In genomic region chr7:124737760-124738159, GRCh38 we compare ENCODE assay signal across 31 cellular contexts. TPM values are rescaled to one million over a fixed set of nuclear protein-coding genes. Genes with fewer than 3 reads are reported as not detected.
"Had no signal": no experiment of that assay in that cellular context is flagged by ENCODE, and none has a peak within 500 bp of the region (broad histone marks: within the 10 kb centered on the region; RNA-seq: fewer than 3 reads in every experiment).

No MANE protein-coding gene starts in this region.

- DNase-seq: activated CD4-positive, alpha-beta memory T cell treated with anti-CD3 and anti-CD28 coated beads, Interleukin-2, amount 10 ng/mL, durations not matched to agents 7 days and 5 days; activated CD4-positive, alpha-beta T cell treated with anti-CD3 and anti-CD28 coated beads for 36 hours; activated CD4-positive, alpha-beta T cell treated with anti-CD3 and anti-CD28 coated beads, Interleukin-2, amount 50 U/mL, for 1 hour; activated gamma-delta T cell; activated naive CD4-positive, alpha-beta T cell treated with anti-CD3 and anti-CD28 coated beads for 36 hours; activated T-cell treated with anti-CD3 and anti-CD28 coated beads for 4 hours; activated T-cell treated with anti-CD3 and anti-CD28 coated beads, Interleukin-2, amount 50 U/mL, for 48 hours; amygdala; brain microvascular endothelial cell; KG1; NCI-H1092; NCI-H1417; NCI-H1930; NCI-H2107; NCI-H2171 treated with DMSO at 0.1 percent for 48 hours; NCI-H226; NCI-H526; NCI-H82; Peyer's patch; Right ventricle myocardium superior; SJCRH30; SK-N-SH; T-helper 1 cell had no signal

- H3K27ac Mint-ChIP-seq: activated CD4-positive, alpha-beta memory T cell treated with anti-CD3 and anti-CD28 coated beads, Interleukin-2, amount 10 ng/mL, durations not matched to agents 7 days and 5 days; activated CD4-positive, alpha-beta T cell treated with anti-CD3 and anti-CD28 coated beads for 36 hours; activated naive CD4-positive, alpha-beta T cell treated with anti-CD3 and anti-CD28 coated beads for 36 hours; activated naive CD8-positive, alpha-beta T cell; activated T-helper 17 cell treated with anti-CD3 and anti-CD28 coated beads, Interleukin-2, amount 50 U/mL, for 72 hours had no signal

- ATAC-seq: activated CD4-positive, alpha-beta T cell treated with anti-CD3 and anti-CD28 coated beads for 36 hours; activated T-helper 17 cell treated with anti-CD3 and anti-CD28 coated beads, Interleukin-2, amount 50 U/mL, for 72 hours had no signal

- H3K27ac ChIP-seq: brain microvascular endothelial cell, Peyer's patch, RWPE1, SJCRH30, VCaP had no signal

- H3K36me3 ChIP-seq: brain microvascular endothelial cell, cardiac muscle cell, Peyer's patch, SJCRH30 had no signal

- H3K27me3 ChIP-seq: brain microvascular endothelial cell, cardiac muscle cell, Peyer's patch, SJCRH30 had no signal

- H3K4me3 Mint-ChIP-seq: activated CD4-positive, alpha-beta memory T cell treated with anti-CD3 and anti-CD28 coated beads, Interleukin-2, amount 10 ng/mL, durations not matched to agents 7 days and 5 days; activated CD4-positive, alpha-beta T cell treated with anti-CD3 and anti-CD28 coated beads for 36 hours; activated naive CD4-positive, alpha-beta T cell treated with anti-CD3 and anti-CD28 coated beads for 36 hours; activated naive CD8-positive, alpha-beta T cell; activated T-helper 17 cell treated with anti-CD3 and anti-CD28 coated beads, Interleukin-2, amount 50 U/mL, for 72 hours had no signal

- H3K27me3 Mint-ChIP-seq: activated CD4-positive, alpha-beta memory T cell treated with anti-CD3 and anti-CD28 coated beads, Interleukin-2, amount 10 ng/mL, durations not matched to agents 7 days and 5 days; activated CD4-positive, alpha-beta T cell treated with anti-CD3 and anti-CD28 coated beads for 36 hours; activated T-helper 17 cell treated with anti-CD3 and anti-CD28 coated beads, Interleukin-2, amount 50 U/mL, for 72 hours had no signal

- H3K4me1 Mint-ChIP-seq: activated CD4-positive, alpha-beta memory T cell treated with anti-CD3 and anti-CD28 coated beads, Interleukin-2, amount 10 ng/mL, durations not matched to agents 7 days and 5 days; activated CD4-positive, alpha-beta T cell treated with anti-CD3 and anti-CD28 coated beads for 36 hours; activated T-helper 17 cell treated with anti-CD3 and anti-CD28 coated beads, Interleukin-2, amount 50 U/mL, for 72 hours had no signal

- H3K9me3 Mint-ChIP-seq: activated CD4-positive, alpha-beta memory T cell treated with anti-CD3 and anti-CD28 coated beads, Interleukin-2, amount 10 ng/mL, durations not matched to agents 7 days and 5 days; activated naive CD4-positive, alpha-beta T cell treated with anti-CD3 and anti-CD28 coated beads for 36 hours; activated T-helper 17 cell treated with anti-CD3 and anti-CD28 coated beads, Interleukin-2, amount 50 U/mL, for 72 hours had no signal

- H3K4me3 ChIP-seq: cardiac muscle cell, Peyer's patch, SJCRH30 had no signal

- H3K4me1 ChIP-seq: Peyer's patch, SJCRH30 had no signal

- H3K9ac ChIP-seq: SK-N-SH had no signal

- H3K9me3 ChIP-seq: Peyer's patch, SJCRH30, SK-N-SH had no signal

- H3K4me2 ChIP-seq: SK-N-SH had no signal

- H3K36me3 Mint-ChIP-seq: activated naive CD8-positive, alpha-beta T cell had no signal

RNA-seq across cellular contexts. Expression of gene GPR37, which starts 27.8 kb away (rescaled TPM):
- total RNA-seq: activated CD4-positive, alpha-beta memory T cell treated with anti-CD3 and anti-CD28 coated beads, Interleukin-2, amount 10 ng/mL, durations not matched to agents 7 days and 5 days; activated CD4-positive, alpha-beta T cell treated with anti-CD3 and anti-CD28 coated beads for 36 hours; activated CD8-positive, alpha-beta memory T cell treated with anti-CD3 and anti-CD28 coated beads for 36 hours; activated naive CD4-positive, alpha-beta T cell treated with anti-CD3 and anti-CD28 coated beads for 36 hours; activated T-helper 17 cell treated with anti-CD3 and anti-CD28 coated beads, Interleukin-2, amount 50 U/mL, for 72 hours; LHCN-M2; Right ventricle myocardium superior; T-helper 2 cell treated with Interferon-gamma antibody and Interleukin-4, amounts not matched to agents 100 ng/mL and 5 ng/mL, for 36 hours had no signal
